In the genomic region with DNA sequence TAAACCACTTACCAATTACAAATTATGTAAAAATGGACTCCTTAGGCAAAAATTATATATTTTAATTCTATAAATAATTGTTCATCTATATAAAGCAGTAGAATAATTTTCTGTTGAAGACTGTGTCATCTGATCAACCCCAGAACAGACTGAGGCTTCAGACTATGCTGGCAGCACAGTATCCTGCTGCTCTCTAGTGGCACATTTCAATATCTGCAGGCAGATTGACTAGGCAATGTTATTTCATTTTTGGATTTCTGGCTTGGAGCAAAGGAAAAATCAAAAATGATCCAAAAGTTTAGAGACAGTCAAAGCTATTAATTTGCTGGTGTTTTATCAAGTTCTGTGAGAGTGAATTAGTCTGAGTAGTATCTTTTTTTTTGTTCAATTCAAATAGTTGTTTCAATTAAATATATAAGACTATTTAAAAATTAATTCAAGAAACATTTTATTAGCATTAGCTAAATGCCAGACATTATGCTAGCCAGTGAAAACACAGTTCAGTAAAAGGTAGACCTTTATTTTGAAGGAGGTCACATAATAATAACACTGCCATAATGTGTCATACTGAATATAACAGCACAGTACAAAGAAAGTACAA, we compare ENCODE assay signal across 7 cellular contexts. TPM values are rescaled to one million over a fixed set of nuclear protein-coding genes. Genes with fewer than 3 reads are reported as not detected.
DNase-seq lines count a peak whose midpoint lies in the region; ATAC-seq and TF ChIP-seq lines count a peak whose summit lies in the region.

No MANE protein-coding gene starts in this region.

- DNase-seq in Daoy (ENCODE audit: low read depth) (peak; percentile 2), GM19238 (ENCODE audit: insufficient read length, low spot score) (peak; percentile 2), OCI-M1 (lab: John Stamatoyannopoulos, UW) (peak; percentile 77), cerebellar cortex (ENCODE audit: low spot score) (peak; percentile 11), lower lobe of right lung (no peak), type B pancreatic cell (ENCODE audit: extremely low spot score, unreplicated experiment) (no peak)

- H3K4me3 Mint-ChIP-seq in type B pancreatic cell = no peak overlapping the region

- no peaks in the 10 kb centered on the region for H3K27me3 Mint-ChIP-seq in type B pancreatic cell

- no peak overlapping the region for H3K27ac ChIP-seq in lower lobe of right lung

- no peaks in the 10 kb centered on the region for H3K27me3 ChIP-seq in lower lobe of right lung (ENCODE audit: low read depth)

- H3K4me1 ChIP-seq in lower lobe of right lung = no peaks in the 10 kb centered on the region

- no peaks in the 10 kb centered on the region for H3K4me1 Mint-ChIP-seq in type B pancreatic cell (ENCODE audit: unreplicated experiment)

- H3K9me3 ChIP-seq in lower lobe of right lung = peaks cover 4% of the 10 kb centered on the region

- no peak overlapping the region for H3K27ac Mint-ChIP-seq in type B pancreatic cell

- TF ChIP-seq CTCF in lower lobe of right lung (IDR thresholded peaks at IDR 0.05) = peak; percentile 83
- peak; percentile 92 for TF ChIP-seq CTCF in type B pancreatic cell (conservative IDR thresholded peaks at IDR 0.05)

- no peak overlapping the region for H3K4me3 ChIP-seq in lower lobe of right lung

- H3K36me3 Mint-ChIP-seq in type B pancreatic cell = no peaks in the 10 kb centered on the region

- peak; percentile 96 for ATAC-seq in HG03442 (IDR thresholded peaks at IDR 0.05; ENCODE audit: unreplicated experiment)
- ATAC-seq in lower lobe of right lung = peak; percentile 84 to 89

- intact Hi-C loops in lower lobe of right lung (cut with DNase I) = no loop called here

- H3K9me3 Mint-ChIP-seq in type B pancreatic cell = peaks cover 8% of the 10 kb centered on the region

- H3K36me3 ChIP-seq in lower lobe of right lung = no peaks in the 10 kb centered on the region

RNA-seq across cellular contexts. Expression of gene SULT1E1, which starts 21.3 kb away (rescaled TPM):
- 0.33 and 1.3 TPM in 2 replicates for total RNA-seq in Daoy (2014; rRNA removed; shearing (Covaris generic))
- total RNA-seq in lower lobe of right lung (1.0 TPM), type B pancreatic cell (ENCODE audit: low replicate concordance) (64.9 and 80.7 TPM in 2 replicates)

RNA-seq across cellular contexts. Expression of gene CSN1S1, which starts 49.6 kb away (rescaled TPM):
- not detected in 2 replicates for total RNA-seq in Daoy (2014; rRNA removed; shearing (Covaris generic))
- not detected for total RNA-seq in lower lobe of right lung
- total RNA-seq in type B pancreatic cell (ENCODE audit: low replicate concordance) = not detected in 2 replicates

Comparison
In these comparisons a context has a peak if more than half of its experiments do, and no peak if none do; other contexts are left out.
1. DNase-seq: peak in Daoy (single experiment), GM19238 (single experiment), OCI-M1 (single experiment) and cerebellar cortex (single experiment); none in lower lobe of right lung (single experiment) and type B pancreatic cell (single experiment).
2. RNA of gene SULT1E1, which starts 21.3 kb away (total RNA-seq): 64.9 to 80.7 TPM in type B pancreatic cell; 0.33 to 1.3 TPM in Daoy and 1.0 TPM in lower lobe of right lung (single experiment); every median in the first group is over 10 times any median in the second.